In the genomic region with DNA sequence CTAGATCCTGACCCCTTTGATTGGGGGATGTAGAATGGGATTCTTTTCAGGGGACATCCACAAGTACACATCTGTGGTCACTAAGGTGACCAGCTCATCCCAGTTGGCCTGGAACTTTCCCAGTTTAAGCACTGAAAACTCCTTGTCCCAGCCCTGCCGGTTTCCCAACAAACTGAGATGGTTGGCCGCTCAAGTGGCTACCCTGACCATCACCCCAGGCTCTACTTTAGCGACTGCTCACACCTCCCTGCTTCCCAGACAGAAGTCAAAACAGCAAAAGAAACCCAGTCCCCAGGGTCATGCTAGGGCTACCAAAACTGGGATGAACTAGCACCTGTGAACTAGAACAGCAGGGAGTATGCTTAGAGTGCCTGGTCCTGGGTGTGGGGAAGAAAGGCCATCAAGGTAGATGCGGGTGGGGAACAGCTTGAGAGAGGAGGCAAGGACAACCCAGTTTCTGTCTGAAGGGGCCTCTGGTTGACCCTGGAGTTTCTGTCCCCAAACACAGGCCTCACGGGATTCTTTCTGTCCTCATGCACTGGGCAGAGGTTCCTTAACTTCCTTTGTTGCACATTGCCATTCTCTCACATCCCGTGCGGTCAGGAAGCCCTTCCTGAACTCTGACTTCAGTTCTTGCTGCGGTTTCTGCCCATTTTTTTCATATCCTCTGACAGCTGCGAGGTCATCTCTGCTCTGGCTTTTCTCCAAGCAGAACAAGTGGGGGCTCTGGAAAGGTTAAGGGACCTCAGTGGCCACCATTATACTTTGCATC, we compare ENCODE assay signal across 9 cellular contexts. TPM values are rescaled to one million over a fixed set of nuclear protein-coding genes. Genes with fewer than 3 reads are reported as not detected.
DNase-seq lines count a peak whose midpoint lies in the region; ATAC-seq and TF ChIP-seq lines count a peak whose summit lies in the region.
"Had no signal": no experiment of that assay in that cellular context is flagged by ENCODE, and none has a peak within 500 bp of the region (broad histone marks: within the 10 kb centered on the region; RNA-seq: fewer than 3 reads in every experiment).

No MANE protein-coding gene starts in this region.

- in situ Hi-C loops in brain microvascular endothelial cell (cut with HindIII; ENCODE audit: low pct_ligation_motif_present, low sequenced_read_pairs): no loop called here

- no peak overlapping the region for H3K14ac ChIP-seq in neuronal stem cell (ENCODE audit: low read length)

- peak overlapping the region; percentile 72 for H3K27ac ChIP-seq in CD4-positive, alpha-beta memory T cell (ENCODE audit: low read depth, low read length)
- H3K27ac ChIP-seq in brain microvascular endothelial cell (no peak overlapping the region), neuronal stem cell (replicated peaks; ENCODE audit: low read length) (no peak overlapping the region)

- ATAC-seq in naive B cell (ENCODE audit: low read depth in 2 of 2) (no peak), GM18870 (IDR thresholded peaks at IDR 0.05; ENCODE audit: unreplicated experiment) (no peak), HG03039 (IDR thresholded peaks at IDR 0.05; ENCODE audit: unreplicated experiment) (no peak)

- peaks cover 60 to 82% (median 69%) of the 10 kb centered on the region in 4 donors for H3K4me1 Mint-ChIP-seq in CD4-positive, alpha-beta memory T cell
- H3K4me1 Mint-ChIP-seq in naive B cell: peaks cover 47 to 62% (median 57%) of the 10 kb centered on the region in 3 donors

- TF ChIP-seq CTCF in brain microvascular endothelial cell (IDR thresholded peaks at IDR 0.05; ENCODE audit: low read depth, low read length, missing control alignments): no peak
- no peak for TF ChIP-seq CTCF in foreskin fibroblast (IDR thresholded peaks at IDR 0.05; ENCODE audit: low read depth, low read length)

- no peak overlapping the region for H4K8ac ChIP-seq in neuronal stem cell (ENCODE audit: low read depth, low read length)

- H3K27me3 Mint-ChIP-seq in CD4-positive, alpha-beta memory T cell: no peaks in the 10 kb centered on the region
- peaks cover 0 to 5% (median 0%) of the 10 kb centered on the region in 3 donors for H3K27me3 Mint-ChIP-seq in naive B cell

- peak overlapping the region; percentile 90 to 97 (median 94) for H3K27ac Mint-ChIP-seq in CD4-positive, alpha-beta memory T cell
- H3K27ac Mint-ChIP-seq in naive B cell: peak overlapping the region in 3 of 6 donors; percentile 51 to 92 (median 78)

- no peaks in the 10 kb centered on the region for H3K27me3 ChIP-seq in CD4-positive, alpha-beta memory T cell (ENCODE audit: insufficient read depth, low read length)
- H3K27me3 ChIP-seq in brain microvascular endothelial cell (replicated peaks) (no peaks in the 10 kb centered on the region), neuronal stem cell (ENCODE audit: control insufficient read depth in 3 of 3, insufficient read depth in 3 of 3, low read depth in 1 of 3, low read length in 3 of 3) (peaks cover 0 to 13% (median 0%) of the 10 kb centered on the region in 3 experiments)

- H3K36me3 Mint-ChIP-seq in CD4-positive, alpha-beta memory T cell: peaks cover 3 to 9% of the 10 kb centered on the region in 2 donors
- H3K36me3 Mint-ChIP-seq in naive B cell: peaks cover 0 to 4% of the 10 kb centered on the region in 2 donors

- DNase-seq in CD4-positive, alpha-beta memory T cell: peak; percentile 53 to 73 (median 56)
- DNase-seq in MV-4-11 (lab: John Stamatoyannopoulos, UW) (peak; percentile 98), brain microvascular endothelial cell (peak; percentile 18), naive B cell (no peak), neuronal stem cell (ENCODE audit: low spot score) (no peak), foreskin fibroblast (no peak)
- DNase-seq: SK-N-SH had no signal

- H2AK5ac ChIP-seq in neuronal stem cell (ENCODE audit: low read depth, low read length): no peak overlapping the region

- WGBS in neuronal stem cell (ENCODE audit: extremely low coverage in 2 of 2, insufficient read length in 2 of 2, insufficient replicate concordance in 1 of 2), 2 donors: no CpG with 5 or more reads among the region's 9 CpGs

- H3K4me3 Mint-ChIP-seq in CD4-positive, alpha-beta memory T cell: peak overlapping the region; percentile 45 to 94 (median 88)
- peak overlapping the region in 6 of 8 donors; percentile 22 to 78 (median 50) for H3K4me3 Mint-ChIP-seq in naive B cell

- H3K18ac ChIP-seq in neuronal stem cell (ENCODE audit: low read length): no peak overlapping the region

- intact Hi-C loops in CD4-positive, alpha-beta memory T cell (cut with micrococcal nuclease): loop anchor here (5.0 kb wide), 1 partner anchor 119 kb away; no protein-coding TSS in a partner anchor

- no peak overlapping the region for H2BK5ac ChIP-seq in neuronal stem cell (ENCODE audit: low read length)

- no peak overlapping the region for H3K9ac ChIP-seq in neuronal stem cell (ENCODE audit: low read depth, low read length, poor library complexity)
- H3K9ac ChIP-seq: SK-N-SH had no signal

- no peaks in the 10 kb centered on the region for H3K36me3 ChIP-seq in CD4-positive, alpha-beta memory T cell (ENCODE audit: insufficient read depth, low read length)
- H3K36me3 ChIP-seq in brain microvascular endothelial cell (replicated peaks) (no peaks in the 10 kb centered on the region), neuronal stem cell (replicated peaks in 1 of 2; ENCODE audit: control insufficient read depth in 2 of 2, insufficient read depth in 2 of 2, low read length in 2 of 2) (peaks cover 6 to 27% of the 10 kb centered on the region in 2 donors)

- H3K23ac ChIP-seq in neuronal stem cell (ENCODE audit: low read depth, low read length, poor library complexity): no peak overlapping the region

- CTCF ChIA-PET in CD4-positive, alpha-beta memory T cell (lab: Charles Lee; ENCODE audit: partially characterized antibody): interaction anchor here (0.9 to 18.5 kb wide), 8 partner anchors 14 to 129 kb away, joined by 3 to 556 read pairs (median 15); partner anchors contain the start of genes ADCY4, DHRS1, NOP9 and RABGGTA

- peak overlapping the region; percentile 20 to 58 for H3K4me3 ChIP-seq in CD4-positive, alpha-beta memory T cell (ENCODE audit: low read length in 2 of 2)
- H3K4me3 ChIP-seq in brain microvascular endothelial cell (ENCODE audit: low read depth, low read length) (no peak overlapping the region), neuronal stem cell (ENCODE audit: low read length in 2 of 2) (peak overlapping the region in 1 of 2 donors; percentile 37), foreskin fibroblast (ENCODE audit: low read depth in 1 of 2, low read length in 2 of 2) (no peak overlapping the region)

- no peak overlapping the region for H2BK12ac ChIP-seq in neuronal stem cell (ENCODE audit: low read length)

- H2AFZ ChIP-seq in neuronal stem cell (ENCODE audit: low read length): no peak overlapping the region

- H3K9me3 Mint-ChIP-seq in CD4-positive, alpha-beta memory T cell: peaks cover 0 to 1% (median 0%) of the 10 kb centered on the region in 8 donors
- H3K9me3 Mint-ChIP-seq in naive B cell: no peaks in the 10 kb centered on the region

- H3K4ac ChIP-seq in neuronal stem cell (ENCODE audit: low read length): no peak overlapping the region

- no peaks in the 10 kb centered on the region for H3K9me3 ChIP-seq in CD4-positive, alpha-beta memory T cell (ENCODE audit: control insufficient read depth in 1 of 2, low read length in 2 of 2)
- peaks cover 0 to 7% of the 10 kb centered on the region in 2 donors for H3K9me3 ChIP-seq in neuronal stem cell (replicated peaks in 1 of 2; ENCODE audit: control insufficient read depth in 2 of 2, insufficient read depth in 1 of 2, low read depth in 1 of 2, low read length in 2 of 2)
- H3K9me3 ChIP-seq: SK-N-SH had no signal

- no peak overlapping the region for H3K4me2 ChIP-seq in neuronal stem cell (ENCODE audit: insufficient read depth, low read length, poor library complexity, severe bottlenecking)
- H3K4me2 ChIP-seq: SK-N-SH had no signal

- POLR2A ChIA-PET in CD4-positive, alpha-beta memory T cell (lab: Charles Lee; ENCODE audit: partially characterized antibody): interaction anchor here (0.6 to 8.5 kb wide), 19 partner anchors 8 to 198 kb away, joined by 3 to 108 read pairs (median 5); partner anchors contain the start of genes CBLN3, DCAF11, DHRS1 and IRF9

- no peaks in the 10 kb centered on the region for H3K79me1 ChIP-seq in neuronal stem cell (ENCODE audit: low read depth, low read length)

- H3K4me1 ChIP-seq in CD4-positive, alpha-beta memory T cell (ENCODE audit: insufficient read depth, low read length): peaks cover 68% of the 10 kb centered on the region
- H3K4me1 ChIP-seq in neuronal stem cell (ENCODE audit: control insufficient read depth in 2 of 2, insufficient read depth in 1 of 2, low read depth in 1 of 2, low read length in 2 of 2): no peaks in the 10 kb centered on the region

- H2BK15ac ChIP-seq in neuronal stem cell (ENCODE audit: low read length): no peak overlapping the region

- no peak overlapping the region for H4K91ac ChIP-seq in neuronal stem cell (ENCODE audit: low read depth, low read length, poor library complexity)

- H2BK120ac ChIP-seq in neuronal stem cell (ENCODE audit: low read depth, low read length): no peak overlapping the region

RNA-seq across cellular contexts. Expression of gene LTB4R, which starts 1.6 kb away (rescaled TPM):
- 10 to 100 TPM; 19.5 to 20.0 TPM for total RNA-seq in CD4-positive, alpha-beta memory T cell
- 10 to 100 TPM in 1 of 2 donors, 1 to 10 TPM in 1; 9.6 to 10.6 TPM for polyA plus RNA-seq in CD4-positive, alpha-beta memory T cell
- polyA plus RNA-seq in naive B cell (ENCODE audit: low read depth in 6 of 6): 1 to 10 TPM; 1.4 to 2.4 (median 2.1) TPM
- 2.1 TPM for polyA plus RNA-seq in neuronal stem cell (2013, experiment 1 of 2)
- 1.9 TPM for polyA plus RNA-seq in neuronal stem cell (2013, experiment 2 of 2)

RNA-seq across cellular contexts. Expression of gene LTB4R2, which starts 3.0 kb away (rescaled TPM):
- 10 to 100 TPM; 18.0 to 18.8 TPM for total RNA-seq in CD4-positive, alpha-beta memory T cell
- 1 to 10 TPM; 2.3 to 3.2 TPM for polyA plus RNA-seq in CD4-positive, alpha-beta memory T cell
- 1 to 10 TPM in 1 of 6 donors, under 1 TPM in 5; 0.28 to 1.2 (median 0.69) TPM for polyA plus RNA-seq in naive B cell (ENCODE audit: low read depth in 6 of 6)
- polyA plus RNA-seq in neuronal stem cell (2013, experiment 1 of 2): 1.1 TPM
- 1.2 TPM for polyA plus RNA-seq in neuronal stem cell (2013, experiment 2 of 2)

RNA-seq across cellular contexts. Expression of gene CIDEB, which starts 5.1 kb away (rescaled TPM):
- total RNA-seq in CD4-positive, alpha-beta memory T cell: 10 to 100 TPM; 22.3 to 26.0 TPM
- polyA plus RNA-seq in CD4-positive, alpha-beta memory T cell: 10 to 100 TPM; 17.2 to 24.3 TPM
- 10 to 100 TPM in 1 of 6 donors, 1 to 10 TPM in 5; 4.9 to 10.4 (median 8.1) TPM for polyA plus RNA-seq in naive B cell (ENCODE audit: low read depth in 6 of 6)
- polyA plus RNA-seq in neuronal stem cell (2013, experiment 1 of 2): not detected
- polyA plus RNA-seq in neuronal stem cell (2013, experiment 2 of 2): not detected

RNA-seq across cellular contexts. Expression of gene NOP9, which starts 13.3 kb away (rescaled TPM):
- total RNA-seq in CD4-positive, alpha-beta memory T cell: 10 to 100 TPM; 23.1 to 28.1 TPM
- polyA plus RNA-seq in CD4-positive, alpha-beta memory T cell: 1 to 10 TPM in 1 of 2 donors, under 1 TPM in 1; 0.83 to 1.6 TPM
- 1 to 10 TPM in 5 of 6 donors, under 1 TPM in 1; 0.83 to 2.4 (median 1.3) TPM for polyA plus RNA-seq in naive B cell (ENCODE audit: low read depth in 6 of 6)
- 10.9 TPM for polyA plus RNA-seq in neuronal stem cell (2013, experiment 1 of 2)
- 10.9 TPM for polyA plus RNA-seq in neuronal stem cell (2013, experiment 2 of 2)

RNA-seq across cellular contexts. Expression of gene DHRS1, which starts 13.3 kb away (rescaled TPM):
- total RNA-seq in CD4-positive, alpha-beta memory T cell: 10 to 100 TPM; 37.6 to 38.6 TPM
- polyA plus RNA-seq in CD4-positive, alpha-beta memory T cell: 10 to 100 TPM; 31.4 to 32.9 TPM
- 10 to 100 TPM; 20.4 to 38.5 (median 29.3) TPM for polyA plus RNA-seq in naive B cell (ENCODE audit: low read depth in 6 of 6)
- polyA plus RNA-seq in neuronal stem cell (2013, experiment 1 of 2): 9.9 TPM
- 9.8 TPM for polyA plus RNA-seq in neuronal stem cell (2013, experiment 2 of 2)

Comparison
In these comparisons a context has a peak if more than half of its experiments do, and no peak if none do; other contexts are left out.
1. DNase-seq: peak in CD4-positive, alpha-beta memory T cell (5 of 5), MV-4-11 (single experiment) and brain microvascular endothelial cell (single experiment); none in naive B cell (single experiment), neuronal stem cell (single experiment) and foreskin fibroblast (0 of 2).
2. H3K4me3 ChIP-seq: peak in CD4-positive, alpha-beta memory T cell (2 of 2); none in brain microvascular endothelial cell (single experiment) and foreskin fibroblast (0 of 2).